ENCODE assay signal across 24 cellular contexts in genomic region chr7:39069046-39069445, GRCh38.
DNase-seq lines count a peak whose midpoint lies in the region; ATAC-seq and TF ChIP-seq lines count a peak whose summit lies in the region.
"Had no signal": no experiment of that assay in that cellular context is flagged by ENCODE, and none has a peak within 500 bp of the region (broad histone marks: within the 10 kb centered on the region; RNA-seq: fewer than 3 reads in every experiment).

No MANE protein-coding gene starts in this region.

- no peak overlapping the region for H2BK15ac ChIP-seq in H9 (ENCODE audit: low read depth, low read length)

- no peak overlapping the region for H4K5ac ChIP-seq in H9 (ENCODE audit: insufficient read length, low read depth, low read length)

- H3K36me3 Mint-ChIP-seq in H9 (ENCODE audit: insufficient read depth in 1 of 3, low read depth in 3 of 3) = peaks cover 0 to 5% (median 4%) of the 10 kb centered on the region in 3 experiments; a peak in 4 of 7 replicates
- H3K36me3 Mint-ChIP-seq: CD8-positive, alpha-beta memory T cell; T-cell had no signal

- H3K27ac Mint-ChIP-seq in H9 = no peak overlapping the region; a peak in 1 of 7 replicates
- H3K27ac Mint-ChIP-seq: CD8-positive, alpha-beta memory T cell; T-cell had no signal

- no peak overlapping the region for H3K23ac ChIP-seq in H9 (ENCODE audit: insufficient read length, low read depth, low read length)

- H4K8ac ChIP-seq in H9 (replicated peaks; ENCODE audit: insufficient read length, low read depth, low read length) = no peak overlapping the region

- no CpG with 5 or more reads among the region's 6 CpGs for WGBS in H9 (ENCODE audit: extremely low coverage, insufficient read length, low lambda C conversion rate)

- peaks cover 0 to 5% of the 10 kb centered on the region in 2 experiments; a peak in 3 of 5 replicates for H3K9me3 Mint-ChIP-seq in H9
- H3K9me3 Mint-ChIP-seq: CD8-positive, alpha-beta memory T cell; T-cell had no signal

- no peaks in the 10 kb centered on the region for H3K4me1 ChIP-seq in H9 (ENCODE audit: insufficient read depth, low read length)
- H3K4me1 ChIP-seq in NT2/D1 (ENCODE audit: insufficient read depth, insufficient read length) = no peaks in the 10 kb centered on the region
- peaks cover 8% of the 10 kb centered on the region for H3K4me1 ChIP-seq in iPS-15b (ENCODE audit: control insufficient read depth, insufficient read depth, low read length)

- H2BK5ac ChIP-seq in H9 (ENCODE audit: insufficient read length, low read length) = no peak overlapping the region

- no peak overlapping the region for H2BK20ac ChIP-seq in H9 (ENCODE audit: low read depth, low read length, poor library complexity, severe bottlenecking)

- H3K4me2 ChIP-seq in H9 (ENCODE audit: insufficient read depth, insufficient read length, low read length) = no peak overlapping the region

- no peak overlapping the region for H3K18ac ChIP-seq in H9 (ENCODE audit: insufficient read length, low read depth, low read length)

- no peaks in the 10 kb centered on the region for H3K23me2 ChIP-seq in H9 (ENCODE audit: insufficient read length, low read depth, low read length, poor library complexity, severe bottlenecking)

- no peaks in the 10 kb centered on the region for H3K79me2 ChIP-seq in H9 (ENCODE audit: insufficient read depth, low read length)

- H4K91ac ChIP-seq in H9 (ENCODE audit: insufficient read length, low read depth, low read length) = no peak overlapping the region

- H2AK5ac ChIP-seq in H9 (ENCODE audit: insufficient read length, low read length) = no peak overlapping the region

- peaks cover 12 to 23% of the 10 kb centered on the region in 2 experiments for H3K4me1 Mint-ChIP-seq in H9
- H3K4me1 Mint-ChIP-seq: CD8-positive, alpha-beta memory T cell; T-cell had no signal

- H2AFZ ChIP-seq in H9 (ENCODE audit: low read length) = no peak overlapping the region
- H2AFZ ChIP-seq: GM23248 had no signal

- H3K56ac ChIP-seq in H9 (ENCODE audit: insufficient read length, low read depth, low read length) = no peak overlapping the region

- H3K4me3 ChIP-seq in NT2/D1 (ENCODE audit: insufficient read length, low read depth) (no peak overlapping the region), iPS-15b (ENCODE audit: low read depth, low read length) (no peak overlapping the region)
- H3K4me3 ChIP-seq: GM23248 had no signal

- H3K14ac ChIP-seq in H9 (ENCODE audit: insufficient read depth, low read length) = no peak overlapping the region

- no peak overlapping the region for H3K9ac ChIP-seq in H9 (ENCODE audit: extremely low read depth, insufficient read length, low read length)
- H3K9ac ChIP-seq in NT2/D1 (ENCODE audit: insufficient read length, low read depth) = no peak overlapping the region
- peak overlapping the region; percentile 13 for H3K9ac ChIP-seq in iPS-15b (ENCODE audit: low read depth, low read length)
- H3K9ac ChIP-seq: GM23248 had no signal

- in situ Hi-C loops in G401 (cut with HindIII; ENCODE audit: low sequenced_read_pairs) = no loop called here

- no peak overlapping the region; a peak in 1 of 5 replicates for H3K4me3 Mint-ChIP-seq in H9
- H3K4me3 Mint-ChIP-seq: CD8-positive, alpha-beta memory T cell; T-cell had no signal

- no peak overlapping the region for H3K4ac ChIP-seq in H9 (ENCODE audit: low read depth, low read length)

- H3T11ph ChIP-seq in H9 (ENCODE audit: low read length) = no peak overlapping the region

- no peak overlapping the region for H3K27ac ChIP-seq in H9 (ENCODE audit: insufficient read length, low read depth, low read length)
- H3K27ac ChIP-seq: C4-2B, GM23248, HL-60 had no signal

- no peaks in the 10 kb centered on the region for H4K20me1 ChIP-seq in H9 (ENCODE audit: control insufficient read depth, insufficient read depth, insufficient read length)

- DNase-seq in DMS79 (lab: John Stamatoyannopoulos, UW) = peak; percentile 65
- DNase-seq in H9 = peak; percentile 31
- DNase-seq in NT2/D1 (ENCODE audit: low read depth, low spot score) = peak; percentile 70
- DNase-seq in LoVo (ENCODE audit: low spot score) = no peak
- DNase-seq in G401 (ENCODE audit: low spot score) = no peak
- DNase-seq: Calu3; CD8-positive, alpha-beta memory T cell; EL; GM23248; KG1; NCI-H1092 treated with DMSO at 0.1 percent for 48 hours; NCI-H2081 treated with DMSO at 0.1 percent for 48 hours; NCI-H446 treated with DMSO at 0.1 percent for 48 hours; NCI-H69; NK-92 treated with Interleukin-12 subunit alpha and Interleukin-12 subunit beta, amount 100 ng/mL, for 24 hours; SIG-M5; T-cell had no signal

- no peaks in the 10 kb centered on the region for H3K27me3 ChIP-seq in H9 (ENCODE audit: insufficient read depth, low read length)
- no peaks in the 10 kb centered on the region for H3K27me3 ChIP-seq in NT2/D1 (ENCODE audit: insufficient read depth, insufficient read length)
- H3K27me3 ChIP-seq in iPS-15b (ENCODE audit: control insufficient read depth, insufficient read depth, low read length) = peaks cover 4% of the 10 kb centered on the region

- H2BK12ac ChIP-seq in H9 (ENCODE audit: insufficient read length, low read depth, low read length) = no peak overlapping the region

- no peak overlapping the region for H2BK120ac ChIP-seq in H9 (ENCODE audit: low read depth, low read length, poor library complexity, severe bottlenecking)

- H3K36me3 ChIP-seq in NT2/D1 (ENCODE audit: insufficient read depth, insufficient read length, low read length) = no peaks in the 10 kb centered on the region
- H3K36me3 ChIP-seq in iPS-15b (ENCODE audit: control insufficient read depth, insufficient read depth, low read length) = no peaks in the 10 kb centered on the region

- no peaks in the 10 kb centered on the region for H3K79me1 ChIP-seq in H9 (ENCODE audit: insufficient read depth, low read depth, low read length, poor library complexity, severe bottlenecking)

- H3K9me3 ChIP-seq in H9 (ENCODE audit: control insufficient read depth, low read depth, low read length) (no peaks in the 10 kb centered on the region), NT2/D1 (ENCODE audit: insufficient read depth, low read length) (no peaks in the 10 kb centered on the region), iPS-15b (ENCODE audit: control insufficient read depth, insufficient read depth, low read length) (no peaks in the 10 kb centered on the region)

- TF ChIP-seq CTCF in H9 (conservative IDR thresholded peaks at IDR 0.05) = no peak

- peaks cover 13% of the 10 kb centered on the region for H3K27me3 Mint-ChIP-seq in H9 (ENCODE audit: low read depth)
- H3K27me3 Mint-ChIP-seq: CD8-positive, alpha-beta memory T cell; T-cell had no signal

- no peak for ATAC-seq in GM19455 (IDR thresholded peaks at IDR 0.05; ENCODE audit: unreplicated experiment)
- no peak for ATAC-seq in HG03571 (IDR thresholded peaks at IDR 0.05; ENCODE audit: unreplicated experiment)
- ATAC-seq: Panc1, SK-N-SH treated with all-trans-retinoic acid at 6 μM for 48 hours, T-cell had no signal

Comparison
In these comparisons a context has a peak if more than half of its experiments do, and no peak if none do; other contexts are left out.
1. DNase-seq: peak in DMS79 (single experiment), H9 (single experiment) and NT2/D1 (single experiment); none in LoVo (single experiment) and G401 (single experiment).